Comparison of ENCODE assay signal across 1 cellular context in the genomic region with DNA sequence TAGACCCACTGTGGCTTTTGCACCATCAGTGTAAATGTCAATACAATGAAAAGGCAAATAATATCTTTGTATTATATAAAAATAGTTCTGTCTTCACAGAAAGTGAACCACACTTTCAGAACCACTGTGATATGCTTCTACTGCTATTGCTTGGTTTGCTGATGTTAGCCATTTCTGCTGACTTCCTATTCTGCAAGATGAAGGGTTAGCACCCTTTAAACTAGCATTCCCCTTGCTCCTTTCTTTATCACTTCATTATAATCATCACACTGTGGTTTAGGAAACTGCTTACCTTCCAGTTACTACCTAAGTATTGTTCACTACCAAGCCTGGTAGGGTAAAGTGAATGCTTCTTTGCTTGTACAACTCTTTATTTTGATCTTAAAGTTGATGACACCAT.
TF ChIP-seq lines count a peak whose summit lies in the region.

No MANE protein-coding gene starts in this region.

TF ChIP-seq in IMR-90, 13 proteins besides CTCF, POLR2A, EP300 and RAD21:
- TF ChIP-seq BHLHE40 (IDR thresholded peaks at IDR 0.05; ENCODE audit: low read depth, low read length) (no peak), RFX5 (IDR thresholded peaks at IDR 0.05; ENCODE audit: low read depth, low read length) (no peak), FOS (IDR thresholded peaks at IDR 0.05; ENCODE audit: low read depth, low read length) (no peak), NFE2L2 (IDR thresholded peaks at IDR 0.05; ENCODE audit: low read depth, low read length) (no peak), SMC3 (IDR thresholded peaks at IDR 0.05; ENCODE audit: low read depth, low read length) (no peak), ELK1 (IDR thresholded peaks at IDR 0.05; ENCODE audit: borderline replicate concordance, low read depth, low read length) (no peak), MAFK (IDR thresholded peaks at IDR 0.05; ENCODE audit: low read depth, low read length) (no peak)
